Comparison of ENCODE assay signal across 9 cellular contexts in genomic region chr14:23468704-23469126, GRCh38. TPM values are rescaled to one million over a fixed set of nuclear protein-coding genes. Genes with fewer than 3 reads are reported as not detected.
A peak's percentile ranks its signal among the peaks of the same experiment; 100 is the strongest.
DNase-seq lines count a peak whose midpoint lies in the region; ATAC-seq and TF ChIP-seq lines count a peak whose summit lies in the region.
"Had no signal": no experiment of that assay in that cellular context is flagged by ENCODE, and none has a peak within 500 bp of the region (broad histone marks: within the 10 kb centered on the region; RNA-seq: fewer than 3 reads in every experiment).

No MANE protein-coding gene starts in this region.

- ATAC-seq in PC-3 (no peak; the same call in 1 of the 2 replicates), psoas muscle (peak in 3 of 4 donors; percentile 0 to 6 (median 2))

- CTCF ChIA-PET in PC-3 (lab: Charles Lee), result no interaction called here

- no peak overlapping the region for H3K9ac ChIP-seq in PC-3 (ENCODE audit: low read length)

- H3K9me3 ChIP-seq in PC-3 (ENCODE audit: low read length) (no peaks in the 10 kb centered on the region), psoas muscle (no peaks in the 10 kb centered on the region)

- H3K27me3 ChIP-seq in PC-3 (ENCODE audit: low read length), result no peaks in the 10 kb centered on the region
- H3K27me3 ChIP-seq in psoas muscle (ENCODE audit: insufficient read depth in 3 of 3, low read length in 2 of 3), result no peaks in the 10 kb centered on the region

- peak overlapping the region; percentile 95 for H2AFZ ChIP-seq in PC-3 (ENCODE audit: low read length)

- H3K4me3 ChIP-seq in GM08714 (ENCODE audit: low read length), result peak overlapping the region; percentile 42; the same call in 1 of the 2 replicates
- peak overlapping the region; percentile 47 for H3K4me3 ChIP-seq in PC-3 (ENCODE audit: low read length)
- H3K4me3 ChIP-seq in fibroblast of pulmonary artery (replicated peaks; ENCODE audit: low read depth, low read length), result peak overlapping the region; percentile 87
- H3K4me3 ChIP-seq in psoas muscle, result peak overlapping the region; percentile 86

- H4K20me1 ChIP-seq in PC-3 (ENCODE audit: low read length), result no peaks in the 10 kb centered on the region

- peak overlapping the region; percentile 68 for H3K4me2 ChIP-seq in PC-3 (ENCODE audit: low read length)

- H3K4me1 ChIP-seq in PC-3 (ENCODE audit: insufficient read depth, low read length) (peaks cover 8% of the 10 kb centered on the region; the same call in 1 of the 2 replicates), psoas muscle (peaks cover 10% of the 10 kb centered on the region)

- H3F3A ChIP-seq in PC-3 (ENCODE audit: low read length, unreplicated experiment), result no peaks in the 10 kb centered on the region

- WGBS in psoas muscle, 3 donors, result 41 to 54% (median 52%) methylated on average over 15 of the region's 15 CpGs

- DNase-seq in PC-3 (no peak), fibroblast of pulmonary artery (ENCODE audit: low read depth) (no peak), psoas muscle (no peak), dermis blood vessel endothelial cell (no peak), amniotic stem cell (lab: John Stamatoyannopoulos, UW) (no peak), NK-92 (lab: John Stamatoyannopoulos, UW; ENCODE audit: unreplicated experiment) (no peak), NCI-H774 (lab: John Stamatoyannopoulos, UW) (no peak)

- H3K9me2 ChIP-seq in PC-3 (replicated peaks; ENCODE audit: low read length), result no peaks in the 10 kb centered on the region

- H3K27ac ChIP-seq in PC-3 (ENCODE audit: low read length) (no peak overlapping the region), psoas muscle (peak overlapping the region; percentile 84)

- H3K36me3 ChIP-seq in PC-3 (ENCODE audit: low read depth, low read length) (peaks cover 16% of the 10 kb centered on the region), psoas muscle (ENCODE audit: insufficient read depth in 1 of 2, low read depth in 1 of 2) (peaks cover 0 to 35% of the 10 kb centered on the region in 2 donors)

- peaks cover 19% of the 10 kb centered on the region for H3K79me2 ChIP-seq in PC-3 (ENCODE audit: low read length)

- intact Hi-C loops in PC-3 (cut with micrococcal nuclease), result loop anchor here (1.0 to 5.0 kb wide), 2 partner anchors 147 to 161 kb away; partner anchors contain the start of genes BCL2L2 and PABPN1
- intact Hi-C loops in psoas muscle (cut with DNase I), result loop anchor here in 1 of 2 donors (5.0 kb wide), 1 partner anchor 146 kb away; the partner anchor contains the start of gene PABPN1

- BruUV-seq in PC-3 (replicated peaks; lab: Mats Ljungman, UMichigan), result TSS peak; percentile 91

- POLR2A ChIA-PET in PC-3 (lab: Charles Lee; ENCODE audit: unreplicated experiment), result no interaction called here

- TF ChIP-seq CTCF in PC-3 (conservative IDR thresholded peaks at IDR 0.05; ENCODE audit: low read depth, low read length) (no peak), fibroblast of pulmonary artery (IDR thresholded peaks at IDR 0.05; ENCODE audit: low read length, missing control alignments) (no peak), psoas muscle (IDR thresholded peaks at IDR 0.05) (no peak)

RNA-seq across cellular contexts. Expression of gene NGDN, which starts 0.8 kb away (rescaled TPM):
- total RNA-seq in PC-3 (2014; rRNA removed) (57.6 and 77.3 TPM in 2 replicates), psoas muscle (10 to 100 TPM; 20.3 to 49.9 (median 30.1) TPM), dermis blood vessel endothelial cell (42.5 and 61.8 TPM in 2 replicates)
- 10 to 100 TPM; 60.7 to 91.1 (median 90.1) TPM for polyA plus RNA-seq in psoas muscle

RNA-seq across cellular contexts. Expression of gene MYH7, which starts 33.3 kb away (rescaled TPM):
- total RNA-seq in PC-3 (2014; rRNA removed), result not detected in 2 replicates
- total RNA-seq in psoas muscle, result over 10,000 TPM in 1 of 4 donors, 1,000 to 10,000 TPM in 3; 4,588 to 15,830 (median 8,724) TPM
- polyA plus RNA-seq in psoas muscle, result 1,000 to 10,000 TPM; 1,035 to 2,043 (median 1,534) TPM
- total RNA-seq in dermis blood vessel endothelial cell, result not detected in 2 replicates
- total RNA-seq: left lobe of liver had no signal

Comparison
In these comparisons a context has a peak if more than half of its experiments do, and no peak if none do; other contexts are left out.
1. RNA of gene MYH7, which starts 33.3 kb away (total RNA-seq): 4,588 to 15,830 TPM in psoas muscle; not detected in PC-3 and not detected in dermis blood vessel endothelial cell; every median in the first group is over 1,000 times any median in the second.
2. Peak in every context shown above with its lines, with median percentiles within 50 percentile points of each other: H3K4me3 ChIP-seq.